17 cellular contexts compared by ENCODE assay signal in genomic region chr14:102231476-102232347, GRCh38.
"Had no signal": no experiment of that assay in that cellular context is flagged by ENCODE, and none has a peak within 500 bp of the region (broad histone marks: within the 10 kb centered on the region; RNA-seq: fewer than 3 reads in every experiment).

No MANE protein-coding gene starts in this region.

- DNase-seq: activated CD4-positive, alpha-beta memory T cell treated with anti-CD3 and anti-CD28 coated beads for 36 hours; activated CD4-positive, alpha-beta T cell treated with anti-CD3 and anti-CD28 coated beads for 36 hours; activated CD8-positive, alpha-beta memory T cell treated with anti-CD3 and anti-CD28 coated beads, Interleukin-2, amount 10 ng/mL, durations not matched to agents 7 days and 5 days; activated T-cell treated with anti-CD3 and anti-CD28 coated beads, Interleukin-2, amount 50 U/mL, for 24 hours; amygdala; brain microvascular endothelial cell; cerebellar nuclear complex; dermis blood vessel endothelial cell; gastrocnemius medialis; heart left ventricle; immature natural killer cell; lower lobe of right lung; small intestine; stimulated activated CD4-positive, alpha-beta T cell treated with anti-CD3 and anti-CD28 coated beads, Interleukin-4, amount 100 ng/mL, for 4 hours; stimulated activated CD8-positive, alpha-beta memory T cell treated with anti-CD3 and anti-CD28 coated beads, Interleukin-4, amount 100 ng/mL, for 48 hours had no signal

- H3K9me3 ChIP-seq: gastrocnemius medialis, heart left ventricle, lower lobe of right lung, suprapubic skin had no signal

- H3K4me1 ChIP-seq: gastrocnemius medialis, parathyroid adenoma, suprapubic skin had no signal

- ATAC-seq: activated CD4-positive, alpha-beta T cell treated with anti-CD3 and anti-CD28 coated beads for 36 hours; activated CD8-positive, alpha-beta memory T cell treated with anti-CD3 and anti-CD28 coated beads, Interleukin-2, amount 10 ng/mL, durations not matched to agents 7 days and 5 days; gastrocnemius medialis; heart left ventricle; lower lobe of right lung had no signal

- H3K36me3 ChIP-seq: gastrocnemius medialis had no signal

- H3K4me3 ChIP-seq: gastrocnemius medialis, heart left ventricle, lower lobe of right lung, suprapubic skin had no signal

- H3K27ac ChIP-seq: brain microvascular endothelial cell, gastrocnemius medialis, heart left ventricle, lower lobe of right lung, parathyroid adenoma, suprapubic skin had no signal

- H3K27me3 ChIP-seq: brain microvascular endothelial cell, gastrocnemius medialis, heart left ventricle, suprapubic skin had no signal
